2 cellular contexts compared by ENCODE assay signal in genomic region chr19:1183543-1184172, GRCh38.
TF ChIP-seq lines count a peak whose summit lies in the region.

No MANE protein-coding gene starts in this region.

TF ChIP-seq in A549, 52 proteins besides CTCF, POLR2A, EP300 and RAD21 (continued from another document and continues in another):
- no peak for TF ChIP-seq CBX2 (IDR thresholded peaks at IDR 0.05; ENCODE audit: borderline replicate concordance, low read depth)
- TF ChIP-seq HOXB5 (CRISPR knock-in tag; IDR thresholded peaks at IDR 0.05): peak; percentile 63; the same call in 1 of the 2 replicates
- no peak for TF ChIP-seq HES2 (IDR thresholded peaks at IDR 0.05)
- TF ChIP-seq GATA3 (IDR thresholded peaks at IDR 0.05; ENCODE audit: borderline replicate concordance): peak; percentile 75; the same call in 1 of the 2 replicates
- TF ChIP-seq EHF (CRISPR knock-in tag; IDR thresholded peaks at IDR 0.05): peak; percentile 54; the same call in 1 of the 2 replicates
- 0 out of 2 replicates have a peak, but pooled peaks have one; percentile 56 for TF ChIP-seq RARB (CRISPR knock-in tag; IDR thresholded peaks at IDR 0.05)
- no peak for TF ChIP-seq REST (IDR thresholded peaks at IDR 0.05)
- TF ChIP-seq NR3C1 (IDR thresholded peaks at IDR 0.05): no peak
- no peak for TF ChIP-seq FOSB (CRISPR knock-in tag; IDR thresholded peaks at IDR 0.05)
- TF ChIP-seq EHMT2 (IDR thresholded peaks at IDR 0.05; ENCODE audit: low read depth): no peak
- TF ChIP-seq HDAC2 (IDR thresholded peaks at IDR 0.05): no peak
- TF ChIP-seq HMGXB4 (CRISPR knock-in tag; IDR thresholded peaks at IDR 0.05; ENCODE audit: borderline replicate concordance): no peak
- no peak for TF ChIP-seq HOXA7 (CRISPR knock-in tag; IDR thresholded peaks at IDR 0.05)
- no peak for TF ChIP-seq CHD2 (IDR thresholded peaks at IDR 0.05; ENCODE audit: low read length, partially characterized antibody)
- no peak for TF ChIP-seq RCOR1 (IDR thresholded peaks at IDR 0.05; ENCODE audit: low read depth, low read length)
- TF ChIP-seq TFCP2L1 (CRISPR knock-in tag; IDR thresholded peaks at IDR 0.05): no peak
- TF ChIP-seq PHF8 (IDR thresholded peaks at IDR 0.05; ENCODE audit: borderline replicate concordance, low read depth): no peak
- peak; percentile 86 for TF ChIP-seq HOXB13 (CRISPR knock-in tag; IDR thresholded peaks at IDR 0.05; ENCODE audit: low read depth)
- no peak for TF ChIP-seq RNF2 (IDR thresholded peaks at IDR 0.05; ENCODE audit: borderline replicate concordance, low read depth)
- TF ChIP-seq ZNF302 (CRISPR knock-in tag; IDR thresholded peaks at IDR 0.05): no peak
- TF ChIP-seq ZSCAN20 (CRISPR knock-in tag; IDR thresholded peaks at IDR 0.05): 0 out of 2 replicates have a peak, but pooled peaks have one; percentile 17
- TF ChIP-seq ZFP36 (IDR thresholded peaks at IDR 0.05; ENCODE audit: borderline replicate concordance, partially characterized antibody): no peak
- no peak; the same call in 1 of the 2 replicates for TF ChIP-seq TP53 (CRISPR knock-in tag; IDR thresholded peaks at IDR 0.05)
- TF ChIP-seq HEYL (CRISPR knock-in tag; IDR thresholded peaks at IDR 0.05): no peak
- TF ChIP-seq KDM1A (IDR thresholded peaks at IDR 0.05; ENCODE audit: low read depth): no peak
- no peak for TF ChIP-seq NFE2L2 (conservative IDR thresholded peaks at IDR 0.05; ENCODE audit: low read length)
- TF ChIP-seq SMC3 (IDR thresholded peaks at IDR 0.05): no peak
- no peak for TF ChIP-seq USF2 (IDR thresholded peaks at IDR 0.05)
- TF ChIP-seq MYC (IDR thresholded peaks at IDR 0.05; ENCODE audit: borderline replicate concordance, low read length): no peak
- TF ChIP-seq ATOH8 (CRISPR knock-in tag; IDR thresholded peaks at IDR 0.05; ENCODE audit: low read depth): peak; percentile 87
- TF ChIP-seq CEBPB (IDR thresholded peaks at IDR 0.05): no peak
- TF ChIP-seq KDM5A (IDR thresholded peaks at IDR 0.05): no peak
- TF ChIP-seq NPAS2 (CRISPR knock-in tag; IDR thresholded peaks at IDR 0.05; ENCODE audit: borderline replicate concordance): no peak
- TF ChIP-seq FOSL2 (IDR thresholded peaks at IDR 0.05): peak; percentile 59
- peak; percentile 94 for TF ChIP-seq FOSL2 (CRISPR knock-in tag; IDR thresholded peaks at IDR 0.05)

TF ChIP-seq in liver, 16 proteins besides CTCF, POLR2A, EP300 and RAD21 (continued from another document):
- no peak for TF ChIP-seq REST (IDR thresholded peaks at IDR 0.05)
- TF ChIP-seq RXRA (IDR thresholded peaks at IDR 0.05): peak in 1 of 2 donors; percentile 29
